8 cellular contexts compared by ENCODE assay signal in genomic region chr7:27210441-27211083, GRCh38. TPM values are rescaled to one million over a fixed set of nuclear protein-coding genes. Genes with fewer than 3 reads are reported as not detected.
DNase-seq lines count a peak whose midpoint lies in the region; TF ChIP-seq lines count a peak whose summit lies in the region.

No MANE protein-coding gene starts in this region.

- no peak overlapping the region for H3K9ac ChIP-seq in GM23248
- H3K9ac ChIP-seq in mammary epithelial cell (ENCODE audit: insufficient read depth, low read length): no peak overlapping the region

- H3K79me2 ChIP-seq in GM23248 (ENCODE audit: insufficient read depth) (no peaks in the 10 kb centered on the region), mammary epithelial cell (ENCODE audit: insufficient read depth, low read length) (no peaks in the 10 kb centered on the region)

- H3K27me3 ChIP-seq in GM23248 (replicated peaks; ENCODE audit: insufficient read depth) (peaks cover 12% of the 10 kb centered on the region), mammary epithelial cell (ENCODE audit: insufficient read depth, low read length) (peaks cover 20% of the 10 kb centered on the region)

- no peaks in the 10 kb centered on the region for H3F3A ChIP-seq in GM23248 (ENCODE audit: insufficient read depth)

- H3K4me2 ChIP-seq in GM23248 (ENCODE audit: unreplicated experiment): no peak overlapping the region
- H3K4me2 ChIP-seq in mammary epithelial cell (ENCODE audit: insufficient read depth, low read depth, low read length): peak overlapping the region; percentile 60

- peak; percentile 53 to 78 for TF ChIP-seq CTCF in mammary epithelial cell (conservative IDR thresholded peaks at IDR 0.05 in 1 of 2, IDR thresholded peaks at IDR 0.05 in 1 of 2; ENCODE audit: extremely low read depth in 1 of 2, insufficient read depth in 1 of 2, low read depth in 1 of 2, low read length in 2 of 2)

- CTCF ChIA-PET in mammary epithelial cell (lab: Charles Lee; ENCODE audit: low non-redundant PET): interaction anchor here (0.8 kb wide), 1 partner anchor 729 kb away, joined by 5 read pairs; no protein-coding TSS in a partner anchor

- intact Hi-C loops in mammary epithelial cell (cut with micrococcal nuclease): loop anchor here (1.0 to 5.0 kb wide), 2 partner anchors 122 to 366 kb away; no protein-coding TSS in a partner anchor

- no peaks in the 10 kb centered on the region for H3K9me2 ChIP-seq in GM23248 (ENCODE audit: insufficient read depth)

- in situ Hi-C loops in GM23248 (cut with MboI) (no loop called here), SK-MEL-5 (cut with HindIII; ENCODE audit: low pct_unique_long_range_greater_than_20kb, low sequenced_read_pairs) (loop anchor here (25.0 kb wide), 1 partner anchor 377 kb away; no protein-coding TSS in a partner anchor), mammary epithelial cell (cut with MboI; ENCODE audit: low sequenced_read_pairs in 2 of 2) (no loop called here)

- H3K27ac ChIP-seq in GM23248 (no peak overlapping the region), mammary epithelial cell (ENCODE audit: insufficient read depth, low read depth, low read length) (no peak overlapping the region)

- DNase-seq in AG08396 (ENCODE audit: low spot score) (peak; percentile 80), GM23248 (peak; percentile 65), SK-MEL-5 (ENCODE audit: low read depth, low spot score) (peak; percentile 73), mammary epithelial cell (peak; percentile 20), kidney glomerular epithelial cell (lab: John Stamatoyannopoulos, UW) (peak; percentile 34), pons (ENCODE audit: low spot score) (no peak)
- peak; percentile 33 to 55 for DNase-seq in stimulated activated CD4-positive, alpha-beta T cell treated with anti-CD3 and anti-CD28 coated beads, Interleukin-4, amount 100 ng/mL, for 4 hours
- DNase-seq in central memory CD4-positive, alpha-beta T cell: no peak

- H3K9me3 ChIP-seq in GM23248 (ENCODE audit: low read depth): no peaks in the 10 kb centered on the region
- no peaks in the 10 kb centered on the region for H3K9me3 ChIP-seq in mammary epithelial cell (replicated peaks; ENCODE audit: insufficient read depth, low read length)

- H3K36me3 ChIP-seq in GM23248 (ENCODE audit: low read depth) (no peaks in the 10 kb centered on the region), mammary epithelial cell (ENCODE audit: insufficient read depth, low read length) (no peaks in the 10 kb centered on the region)

- H4K20me1 ChIP-seq in GM23248 (ENCODE audit: insufficient read depth) (no peaks in the 10 kb centered on the region), mammary epithelial cell (ENCODE audit: insufficient read depth, low read length) (no peaks in the 10 kb centered on the region)

- dilution Hi-C loops in mammary epithelial cell (cut with HindIII; ENCODE audit: low sequenced_read_pairs): loop anchor here (25.0 kb wide), 1 partner anchor 377 kb away; no protein-coding TSS in a partner anchor

- BruUV-seq in mammary epithelial cell (replicated peaks; lab: Mats Ljungman, UMichigan): no TSS peak

- H2AFZ ChIP-seq in GM23248 (peak overlapping the region; percentile 64), mammary epithelial cell (ENCODE audit: low read depth, low read length) (peak overlapping the region; percentile 34)

- H3K4me1 ChIP-seq in GM23248 (ENCODE audit: insufficient read depth) (no peaks in the 10 kb centered on the region), mammary epithelial cell (ENCODE audit: insufficient read depth, low read length) (no peaks in the 10 kb centered on the region)

- whole genome bisulfite sequencing in GM23248 (ENCODE audit: low coverage in 1 of 2, low lambda C conversion rate in 2 of 2, missing lambda C conversion rate in 2 of 2), 2 experiments: 47 to 51% methylated on average over 32 of the region's 32 CpGs
- WGBS in mammary epithelial cell (ENCODE audit: low coverage, missing lambda C conversion rate): 29% methylated on average over 32 of the region's 32 CpGs

- H3K4me3 ChIP-seq in GM23248: 0 out of 2 replicates have a peak overlapping the region, but pooled peaks have one; percentile 38
- H3K4me3 ChIP-seq in mammary epithelial cell (replicated peaks in 1 of 3; ENCODE audit: insufficient read depth in 1 of 3, low read depth in 2 of 3, low read length in 3 of 3): no peak overlapping the region

RNA-seq across cellular contexts. Expression of gene HOXA13, which starts 10.7 kb away (rescaled TPM):
- 0.13 and 0.43 TPM in 2 replicates for total RNA-seq in GM23248 (2014; rRNA removed; shearing (Covaris generic))
- polyA plus RNA-seq in GM23248 (2016; fragmentation: Nextera tagmentation; extraction: Ambion mirVana) (0.13 and 0.15 TPM in 2 replicates), mammary epithelial cell (not detected)
- 1.5 and 2.0 TPM in 2 replicates for total RNA-seq in SK-MEL-5 (2014; rRNA removed; shearing (Covaris generic))
- 1.9 and 2.1 TPM in 2 replicates for polyA plus RNA-seq in SK-MEL-5 (2015; cell fraction: cytosol; rRNA removed)
- polyA plus RNA-seq in SK-MEL-5 (2015; cell fraction: nucleus; rRNA removed): 1.5 and 2.3 TPM in 2 replicates
- total RNA-seq in mammary epithelial cell: not detected
- polyA minus RNA-seq in mammary epithelial cell: not detected

RNA-seq across cellular contexts. Expression of gene HOXA11, which starts 25.5 kb away (rescaled TPM):
- 8.3 and 10.5 TPM in 2 replicates for total RNA-seq in GM23248 (2014; rRNA removed; shearing (Covaris generic))
- polyA plus RNA-seq in GM23248 (2016; fragmentation: Nextera tagmentation; extraction: Ambion mirVana) (8.0 and 8.4 TPM in 2 replicates), mammary epithelial cell (0.12 TPM)
- 0.08 and 0.16 TPM in 2 replicates for total RNA-seq in SK-MEL-5 (2014; rRNA removed; shearing (Covaris generic))
- polyA plus RNA-seq in SK-MEL-5 (2015; cell fraction: cytosol; rRNA removed): 0.20 and 0.41 TPM in 2 replicates
- polyA plus RNA-seq in SK-MEL-5 (2015; cell fraction: nucleus; rRNA removed): not detected in 2 replicates
- under 1 TPM; 0.17 to 0.96 TPM for total RNA-seq in mammary epithelial cell
- polyA minus RNA-seq in mammary epithelial cell: not detected

RNA-seq across cellular contexts. Expression of gene EVX1, which starts 32.0 kb away (rescaled TPM):
- total RNA-seq in GM23248 (2014; rRNA removed; shearing (Covaris generic)): not detected in 2 replicates
- polyA plus RNA-seq in GM23248 (2016; fragmentation: Nextera tagmentation; extraction: Ambion mirVana) (not detected in 2 replicates), mammary epithelial cell (not detected)
- not detected in 2 replicates for total RNA-seq in SK-MEL-5 (2014; rRNA removed; shearing (Covaris generic))
- polyA plus RNA-seq in SK-MEL-5 (2015; cell fraction: cytosol; rRNA removed): not detected in 2 replicates
- polyA plus RNA-seq in SK-MEL-5 (2015; cell fraction: nucleus; rRNA removed): not detected in 2 replicates
- not detected for total RNA-seq in mammary epithelial cell
- polyA minus RNA-seq in mammary epithelial cell: not detected

RNA-seq across cellular contexts. Expression of gene HOXA10, which starts 36.4 kb away (rescaled TPM):
- total RNA-seq in GM23248 (2014; rRNA removed; shearing (Covaris generic)): 27.4 and 29.3 TPM in 2 replicates
- 27.1 and 28.0 TPM in 2 replicates for polyA plus RNA-seq in GM23248 (2016; fragmentation: Nextera tagmentation; extraction: Ambion mirVana)
- total RNA-seq in SK-MEL-5 (2014; rRNA removed; shearing (Covaris generic)): not detected in 2 replicates
- not detected in 2 replicates for polyA plus RNA-seq in SK-MEL-5 (2015; cell fraction: cytosol; rRNA removed)
- not detected in 2 replicates for polyA plus RNA-seq in SK-MEL-5 (2015; cell fraction: nucleus; rRNA removed)
- total RNA-seq in mammary epithelial cell: 1 to 10 TPM; 4.2 to 4.3 TPM
- 0.18 TPM for polyA plus RNA-seq in mammary epithelial cell
- not detected for polyA minus RNA-seq in mammary epithelial cell

RNA-seq across cellular contexts. Expression of gene HOXA9, which starts 45.2 kb away (rescaled TPM):
- 32.1 and 43.7 TPM in 2 replicates for total RNA-seq in GM23248 (2014; rRNA removed; shearing (Covaris generic))
- 26.9 and 28.3 TPM in 2 replicates for polyA plus RNA-seq in GM23248 (2016; fragmentation: Nextera tagmentation; extraction: Ambion mirVana)
- not detected in 2 replicates for total RNA-seq in SK-MEL-5 (2014; rRNA removed; shearing (Covaris generic))
- not detected in 2 replicates for polyA plus RNA-seq in SK-MEL-5 (2015; cell fraction: cytosol; rRNA removed)
- polyA plus RNA-seq in SK-MEL-5 (2015; cell fraction: nucleus; rRNA removed): not detected in 2 replicates
- 10 to 100 TPM in 1 of 2 donors, 1 to 10 TPM in 1; 7.8 to 25.1 TPM for total RNA-seq in mammary epithelial cell
- polyA plus RNA-seq in mammary epithelial cell: 0.03 TPM
- polyA minus RNA-seq in mammary epithelial cell: not detected

Comparison
In these comparisons a context has a peak if more than half of its experiments do, and no peak if none do; other contexts are left out.
1. DNase-seq: peak in AG08396 (single experiment), GM23248 (single experiment), SK-MEL-5 (single experiment), mammary epithelial cell (single experiment), kidney glomerular epithelial cell (single experiment) and stimulated activated CD4-positive, alpha-beta T cell treated with anti-CD3 and anti-CD28 coated beads, Interleukin-4, amount 100 ng/mL, for 4 hours (2 of 2); none in central memory CD4-positive, alpha-beta T cell (single experiment) and pons (single experiment).